24 cellular contexts compared by ENCODE assay signal in the genomic region with DNA sequence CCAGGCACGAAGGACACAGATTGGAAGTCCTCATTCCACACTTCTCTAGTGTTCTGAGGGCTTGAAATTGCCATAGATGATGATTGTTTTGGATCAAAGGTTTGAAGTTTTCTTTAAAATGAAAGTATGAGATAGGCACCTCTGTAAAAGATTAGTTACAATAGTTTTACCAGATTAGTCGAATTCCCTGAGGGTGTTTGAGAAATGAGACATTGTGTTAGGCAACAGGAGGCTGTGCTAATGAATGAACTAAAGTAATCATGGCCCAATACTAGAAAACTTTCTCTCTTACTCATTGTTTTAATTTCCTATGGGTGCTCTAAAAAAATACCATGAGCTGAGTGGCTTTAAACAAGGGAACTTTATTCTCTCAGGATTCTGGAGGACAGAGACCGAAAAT.
DNase-seq lines count a peak whose midpoint lies in the region; ATAC-seq and TF ChIP-seq lines count a peak whose summit lies in the region.
"Had no signal": no experiment of that assay in that cellular context is flagged by ENCODE, and none has a peak within 500 bp of the region (broad histone marks: within the 10 kb centered on the region; RNA-seq: fewer than 3 reads in every experiment).

No MANE protein-coding gene starts in this region.

- CTCF ChIA-PET in MCF 10A (lab: Yijun Ruan, JAX), result interaction anchor here (0.9 kb wide), 1 partner anchor 241 kb away, joined by 3 read pairs; no protein-coding TSS in a partner anchor

- POLR2A ChIA-PET in MCF 10A (lab: Yijun Ruan, JAX), result no interaction called here

- TF ChIP-seq CTCF in MCF 10A (IDR thresholded peaks at IDR 0.05; ENCODE audit: unreplicated experiment) (no peak), breast epithelium (IDR thresholded peaks at IDR 0.05) (no peak), RWPE2 (IDR thresholded peaks at IDR 0.05; ENCODE audit: poor library complexity, severe bottlenecking) (no peak), endothelial cell (IDR thresholded peaks at IDR 0.05; ENCODE audit: unreplicated experiment) (no peak)

- H3K9me3 Mint-ChIP-seq in MCF 10A (ENCODE audit: unreplicated experiment), result peaks cover 17% of the 10 kb centered on the region
- no peaks in the 10 kb centered on the region for H3K9me3 Mint-ChIP-seq in endothelial cell (ENCODE audit: unreplicated experiment)
- H3K9me3 Mint-ChIP-seq: CD4-positive, alpha-beta T cell; CD8-positive, alpha-beta memory T cell had no signal

- intact Hi-C loops in MCF 10A (cut with micrococcal nuclease), result no loop called here
- intact Hi-C loops in breast epithelium (cut with DNase I; ENCODE audit: low total_unique reads), result no loop called here

- H3K27ac Mint-ChIP-seq in MCF 10A (ENCODE audit: low read depth, unreplicated experiment), result no peak overlapping the region
- no peak overlapping the region for H3K27ac Mint-ChIP-seq in endothelial cell (ENCODE audit: unreplicated experiment)
- H3K27ac Mint-ChIP-seq: CD14-positive monocyte; CD4-positive, alpha-beta T cell had no signal

- H3K4me1 Mint-ChIP-seq in MCF 10A (ENCODE audit: insufficient read depth, unreplicated experiment), result no peaks in the 10 kb centered on the region
- H3K4me1 Mint-ChIP-seq in endothelial cell (ENCODE audit: unreplicated experiment), result peaks cover 4% of the 10 kb centered on the region
- H3K4me1 Mint-ChIP-seq: CD14-positive monocyte; CD8-positive, alpha-beta memory T cell had no signal

- no TSS peak for BruUV-seq in MCF 10A (replicated peaks; lab: Mats Ljungman, UMichigan)

- TF ChIP-seq POLR2A in breast epithelium (IDR thresholded peaks at IDR 0.05), result no peak

- no peaks in the 10 kb centered on the region for H3K27me3 Mint-ChIP-seq in MCF 10A (ENCODE audit: insufficient read depth, unreplicated experiment)
- H3K27me3 Mint-ChIP-seq in endothelial cell (ENCODE audit: unreplicated experiment), result peaks cover 1% of the 10 kb centered on the region

- H3K27me3 ChIP-seq in breast epithelium (no peaks in the 10 kb centered on the region), RWPE2 (ENCODE audit: insufficient read depth, poor library complexity, severe bottlenecking) (no peaks in the 10 kb centered on the region)
- H3K27me3 ChIP-seq: BE2C; BLaER1 treated with 17β-estradiol and CSF1 and Interleukin-3, amounts not matched to agents 10 nM and 100 nM had no signal

- ATAC-seq in RWPE2 (ENCODE audit: low read depth), result peak; percentile 29; the same call in 1 of the 3 replicates
- no peak for ATAC-seq in HG02798 (IDR thresholded peaks at IDR 0.05; ENCODE audit: poor library complexity, unreplicated experiment)
- ATAC-seq: A549, HCT116 had no signal

- DNase-seq in MCF 10A (ENCODE audit: unreplicated experiment) (peak; percentile 45), breast epithelium (ENCODE audit: low spot score in 2 of 2) (no peak), RWPE2 (ENCODE audit: low spot score) (no peak), epithelial cell of prostate (ENCODE audit: low read depth, low spot score) (peak; percentile 3), renal cortical epithelial cell (ENCODE audit: low read depth) (peak; percentile 27), endothelial cell (ENCODE audit: low spot score) (no peak), GM03348 (ENCODE audit: low spot score) (no peak)
- DNase-seq: 8988T; ACHN; AML-193; BE2C; CD4-positive, alpha-beta T cell; CD8-positive, alpha-beta memory T cell; DMS 273 treated with DMSO at 0.1 percent for 48 hours; DMS79; EL; GDM1; GM23248; H9 had no signal

- no peaks in the 10 kb centered on the region for H3K36me3 Mint-ChIP-seq in MCF 10A (ENCODE audit: insufficient read depth, unreplicated experiment)
- no peaks in the 10 kb centered on the region for H3K36me3 Mint-ChIP-seq in endothelial cell (ENCODE audit: low read depth, unreplicated experiment)
- H3K36me3 Mint-ChIP-seq: CD14-positive monocyte; CD8-positive, alpha-beta memory T cell had no signal

- no peak overlapping the region for H3K4me3 Mint-ChIP-seq in MCF 10A (ENCODE audit: unreplicated experiment)
- no peak overlapping the region for H3K4me3 Mint-ChIP-seq in endothelial cell (ENCODE audit: unreplicated experiment)
- H3K4me3 Mint-ChIP-seq: CD14-positive monocyte; CD4-positive, alpha-beta T cell; CD8-positive, alpha-beta memory T cell; H9 had no signal

- H3K4me1 ChIP-seq in breast epithelium, result no peaks in the 10 kb centered on the region
- no peaks in the 10 kb centered on the region for H3K4me1 ChIP-seq in RWPE2 (ENCODE audit: insufficient read depth, poor library complexity, severe bottlenecking)
- H3K4me1 ChIP-seq: A549; BLaER1 treated with 17β-estradiol and CSF1 and Interleukin-3, amounts not matched to agents 10 nM and 100 nM had no signal

- H3K27ac ChIP-seq in breast epithelium, result no peak overlapping the region
- H3K27ac ChIP-seq in RWPE2 (ENCODE audit: poor library complexity, severe bottlenecking), result no peak overlapping the region
- H3K27ac ChIP-seq in epithelial cell of prostate, result no peak overlapping the region
- H3K27ac ChIP-seq: A549; BLaER1 treated with 17β-estradiol and CSF1 and Interleukin-3, amounts not matched to agents 10 nM and 100 nM; GM23248 had no signal

- H3K4me3 ChIP-seq in breast epithelium (no peak overlapping the region), RWPE2 (ENCODE audit: severe bottlenecking) (no peak overlapping the region)
- H3K4me3 ChIP-seq: A549; BLaER1 treated with 17β-estradiol and CSF1 and Interleukin-3, amounts not matched to agents 10 nM and 100 nM; GM23248 had no signal

- H3K9me3 ChIP-seq in breast epithelium, result no peaks in the 10 kb centered on the region
- H3K9me3 ChIP-seq in RWPE2 (ENCODE audit: severe bottlenecking), result no peaks in the 10 kb centered on the region
- H3K9me3 ChIP-seq: A549; BE2C; BLaER1 treated with 17β-estradiol and CSF1 and Interleukin-3, amounts not matched to agents 10 nM and 100 nM had no signal

- H3K36me3 ChIP-seq in breast epithelium (no peaks in the 10 kb centered on the region), RWPE2 (ENCODE audit: low read depth) (no peaks in the 10 kb centered on the region)
- H3K36me3 ChIP-seq: BE2C; BLaER1 treated with 17β-estradiol and CSF1 and Interleukin-3, amounts not matched to agents 10 nM and 100 nM had no signal

Comparison
In these comparisons a context has a peak if more than half of its experiments do, and no peak if none do; other contexts are left out.
1. DNase-seq: peak in MCF 10A (single experiment), epithelial cell of prostate (single experiment) and renal cortical epithelial cell (single experiment); none in breast epithelium (0 of 2), RWPE2 (single experiment), endothelial cell (single experiment) and GM03348 (single experiment).